In genomic region chr4:76984788-76985211, GRCh38 we compare ENCODE assay signal across 8 cellular contexts. TPM values are rescaled to one million over a fixed set of nuclear protein-coding genes. Genes with fewer than 3 reads are reported as not detected.
DNase-seq lines count a peak whose midpoint lies in the region; ATAC-seq and TF ChIP-seq lines count a peak whose summit lies in the region.

No MANE protein-coding gene starts in this region.

- ATAC-seq in omental fat pad (ENCODE audit: low FRiP score), result peak; percentile 89

- H3K36me3 ChIP-seq in HAP-1 (replicated peaks), result peaks cover 8% of the 10 kb centered on the region
- H3K36me3 ChIP-seq in CD8-positive, alpha-beta memory T cell (ENCODE audit: insufficient read depth, low read length), result no peaks in the 10 kb centered on the region

- CTCF ChIA-PET in AG04450 (lab: Charles Lee), result interaction anchor here (1.1 kb wide), 1 partner anchor 10 kb away, joined by 3 read pairs; no protein-coding TSS in a partner anchor
- CTCF ChIA-PET in CD8-positive, alpha-beta memory T cell (lab: Charles Lee), result interaction anchor here (0.9 kb wide), 1 partner anchor 47 kb away, joined by 3 read pairs; no protein-coding TSS in a partner anchor

- H3K27ac ChIP-seq in AG04450 (ENCODE audit: low read depth, low read length), result peak overlapping the region; percentile 96
- no peak overlapping the region for H3K27ac ChIP-seq in CD8-positive, alpha-beta memory T cell (ENCODE audit: low read depth, low read length)

- peak; percentile 100 for DNase-seq in AG04450 (ENCODE audit: low read depth, low spot score)
- peak; percentile 19 for DNase-seq in RKO (ENCODE audit: low spot score)
- peak; percentile 98 for DNase-seq in fibroblast of pulmonary artery (ENCODE audit: low read depth)
- DNase-seq in omental fat pad (ENCODE audit: low spot score), result no peak
- no peak for DNase-seq in NCI-H1417 (lab: John Stamatoyannopoulos, UW)
- DNase-seq in HAP-1 (ENCODE audit: low spot score in 2 of 2), result no peak
- DNase-seq in SHP77 treated with DMSO at 0.1 percent for 48 hours (lab: John Stamatoyannopoulos, UW), result no peak
- DNase-seq in CD8-positive, alpha-beta memory T cell, result no peak

- TF ChIP-seq CTCF in AG04450 (IDR thresholded peaks at IDR 0.05; ENCODE audit: low read depth, low read length) (no peak), fibroblast of pulmonary artery (IDR thresholded peaks at IDR 0.05; ENCODE audit: low read length, missing control alignments) (no peak), omental fat pad (IDR thresholded peaks at IDR 0.05) (no peak)

- no peaks in the 10 kb centered on the region for H3K27me3 Mint-ChIP-seq in CD8-positive, alpha-beta memory T cell

- peak overlapping the region in 2 of 7 donors; percentile 4 to 63 for H3K4me3 Mint-ChIP-seq in CD8-positive, alpha-beta memory T cell

- peaks cover 0 to 9% (median 0%) of the 10 kb centered on the region in 3 donors for H3K36me3 Mint-ChIP-seq in CD8-positive, alpha-beta memory T cell

- H3K4me1 ChIP-seq in HAP-1, result peaks cover 19% of the 10 kb centered on the region
- H3K4me1 ChIP-seq in CD8-positive, alpha-beta memory T cell (ENCODE audit: insufficient read depth, low read length), result peaks cover 59% of the 10 kb centered on the region

- H3K27ac Mint-ChIP-seq in CD8-positive, alpha-beta memory T cell, result peak overlapping the region in 3 of 8 donors; percentile 54 to 83 (median 58)

- no peaks in the 10 kb centered on the region for H3K9me3 ChIP-seq in AG04450 (ENCODE audit: control insufficient read depth, insufficient read depth, low read length)
- H3K9me3 ChIP-seq in HAP-1, result no peaks in the 10 kb centered on the region
- H3K9me3 ChIP-seq in CD8-positive, alpha-beta memory T cell (ENCODE audit: low read length), result no peaks in the 10 kb centered on the region

- H3K4me3 ChIP-seq in AG04450 (ENCODE audit: low read depth, low read length) (peak overlapping the region; percentile 17; the same call in 1 of the 2 replicates), fibroblast of pulmonary artery (replicated peaks; ENCODE audit: low read depth, low read length) (peak overlapping the region; percentile 22), HAP-1 (no peak overlapping the region)
- no peak overlapping the region for H3K4me3 ChIP-seq in CD8-positive, alpha-beta memory T cell (ENCODE audit: low read length)

- H3K27me3 ChIP-seq in AG04450 (ENCODE audit: control insufficient read depth, insufficient read depth, low read length) (no peaks in the 10 kb centered on the region), HAP-1 (ENCODE audit: low read depth) (no peaks in the 10 kb centered on the region)
- H3K27me3 ChIP-seq in CD8-positive, alpha-beta memory T cell (ENCODE audit: insufficient read depth, low read length, poor library complexity, severe bottlenecking), result no peaks in the 10 kb centered on the region

- in situ Hi-C loops in HAP-1 (cut with MboI; ENCODE audit: low sequenced_read_pairs), result no loop called here

- no peaks in the 10 kb centered on the region for H3K9me3 Mint-ChIP-seq in CD8-positive, alpha-beta memory T cell

- H3K4me1 Mint-ChIP-seq in CD8-positive, alpha-beta memory T cell, result peaks cover 74 to 96% (median 95%) of the 10 kb centered on the region in 3 donors

- POLR2A ChIA-PET in AG04450 (lab: Yijun Ruan, JAX), result interaction anchor here (0.9 to 1.0 kb wide), 2 partner anchors 51 to 232 kb away, joined by 3 to 7 read pairs; no protein-coding TSS in a partner anchor
- POLR2A ChIA-PET in CD8-positive, alpha-beta memory T cell (lab: Charles Lee), result no interaction called here

RNA-seq across cellular contexts. Expression of gene SEPTIN11, which starts 35.2 kb away (rescaled TPM):
- polyA plus RNA-seq in AG04450 (2011; rRNA removed), result 598 and 728 TPM in 2 replicates
- 461 and 647 TPM in 2 replicates for polyA minus RNA-seq in AG04450 (2011; rRNA and poly(A)+ RNA removed)
- total RNA-seq in omental fat pad, result 100 to 1,000 TPM; 203 to 434 (median 245) TPM
- total RNA-seq in CD8-positive, alpha-beta memory T cell, result 10 to 100 TPM; 54.3 to 56.8 TPM
- polyA plus RNA-seq in CD8-positive, alpha-beta memory T cell, result 34.8 TPM

Comparison
In these comparisons a context has a peak if more than half of its experiments do, and no peak if none do; other contexts are left out.
1. DNase-seq: peak in AG04450 (single experiment), RKO (single experiment) and fibroblast of pulmonary artery (single experiment); none in omental fat pad (single experiment), NCI-H1417 (0 of 3), HAP-1 (0 of 2), SHP77 treated with DMSO at 0.1 percent for 48 hours (single experiment) and CD8-positive, alpha-beta memory T cell (0 of 5).
2. H3K4me3 ChIP-seq: peak in AG04450 (single experiment) and fibroblast of pulmonary artery (single experiment); none in HAP-1 (single experiment) and CD8-positive, alpha-beta memory T cell (single experiment).